ENCODE assay signal across 3 cellular contexts in the genomic region with DNA sequence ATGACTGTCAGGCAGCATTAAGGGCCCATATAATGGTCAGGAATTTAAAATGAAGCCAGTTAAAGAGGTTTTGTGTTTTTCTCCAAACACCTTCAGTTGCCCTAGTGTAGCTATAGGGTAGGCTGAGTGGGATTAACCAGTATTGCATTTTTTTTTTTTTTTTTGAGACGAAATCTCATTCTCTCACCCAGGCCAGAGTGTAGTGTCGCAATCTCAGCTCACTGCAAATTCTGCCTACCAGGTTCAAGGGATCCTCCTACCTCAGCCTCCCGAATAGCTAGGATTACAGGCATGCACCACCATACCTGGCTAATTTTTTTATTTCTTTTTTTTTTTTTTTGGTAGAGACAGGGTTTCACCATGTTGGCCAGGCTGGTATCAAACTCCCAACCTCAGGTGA.
TF ChIP-seq lines count a peak whose summit lies in the region.

No MANE protein-coding gene starts in this region.

TF ChIP-seq in IMR-90, 13 proteins besides CTCF, POLR2A, EP300 and RAD21:
- TF ChIP-seq CEBPB (IDR thresholded peaks at IDR 0.05; ENCODE audit: low read depth, low read length) (peak; percentile 59), USF2 (IDR thresholded peaks at IDR 0.05; ENCODE audit: low read depth, low read length) (no peak)
TF ChIP-seq in IMR-90: peak in this region for 1.

TF ChIP-seq in WTC11, 78 proteins besides CTCF, POLR2A, EP300 and RAD21:
- no peak for TF ChIP-seq ATF3 (CRISPR knock-in tag; conservative IDR thresholded peaks at IDR 0.05)
- TF ChIP-seq, protein P1, sequence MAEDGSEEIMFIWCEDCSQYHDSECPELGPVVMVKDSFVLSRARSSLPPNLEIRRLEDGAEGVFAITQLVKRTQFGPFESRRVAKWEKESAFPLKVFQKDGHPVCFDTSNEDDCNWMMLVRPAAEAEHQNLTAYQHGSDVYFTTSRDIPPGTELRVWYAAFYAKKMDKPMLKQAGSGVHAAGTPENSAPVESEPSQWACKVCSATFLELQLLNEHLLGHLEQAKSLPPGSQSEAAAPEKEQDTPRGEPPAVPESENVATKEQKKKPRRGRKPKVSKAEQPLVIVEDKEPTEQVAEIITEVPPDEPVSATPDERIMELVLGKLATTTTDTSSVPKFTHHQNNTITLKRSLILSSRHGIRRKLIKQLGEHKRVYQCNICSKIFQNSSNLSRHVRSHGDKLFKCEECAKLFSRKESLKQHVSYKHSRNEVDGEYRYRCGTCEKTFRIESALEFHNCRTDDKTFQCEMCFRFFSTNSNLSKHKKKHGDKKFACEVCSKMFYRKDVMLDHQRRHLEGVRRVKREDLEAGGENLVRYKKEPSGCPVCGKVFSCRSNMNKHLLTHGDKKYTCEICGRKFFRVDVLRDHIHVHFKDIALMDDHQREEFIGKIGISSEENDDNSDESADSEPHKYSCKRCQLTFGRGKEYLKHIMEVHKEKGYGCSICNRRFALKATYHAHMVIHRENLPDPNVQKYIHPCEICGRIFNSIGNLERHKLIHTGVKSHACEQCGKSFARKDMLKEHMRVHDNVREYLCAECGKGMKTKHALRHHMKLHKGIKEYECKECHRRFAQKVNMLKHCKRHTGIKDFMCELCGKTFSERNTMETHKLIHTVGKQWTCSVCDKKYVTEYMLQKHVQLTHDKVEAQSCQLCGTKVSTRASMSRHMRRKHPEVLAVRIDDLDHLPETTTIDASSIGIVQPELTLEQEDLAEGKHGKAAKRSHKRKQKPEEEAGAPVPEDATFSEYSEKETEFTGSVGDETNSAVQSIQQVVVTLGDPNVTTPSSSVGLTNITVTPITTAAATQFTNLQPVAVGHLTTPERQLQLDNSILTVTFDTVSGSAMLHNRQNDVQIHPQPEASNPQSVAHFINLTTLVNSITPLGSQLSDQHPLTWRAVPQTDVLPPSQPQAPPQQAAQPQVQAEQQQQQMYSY (CRISPR knock-in tag; IDR thresholded peaks at IDR 0.05), result no peak
- no peak for TF ChIP-seq ZNF671 (CRISPR knock-in tag; IDR thresholded peaks at IDR 0.05)

TF ChIP-seq in H1, 55 proteins besides CTCF, POLR2A, EP300 and RAD21:
- TF ChIP-seq CEBPB (IDR thresholded peaks at IDR 0.05; ENCODE audit: low read depth, low read length), result peak; percentile 12; the same call in 1 of the 2 replicates
- TF ChIP-seq RBBP5 (IDR thresholded peaks at IDR 0.05; ENCODE audit: borderline replicate concordance, low read depth, low read length), result no peak
- TF ChIP-seq NRF1 (IDR thresholded peaks at IDR 0.05; ENCODE audit: low read depth, low read length), result no peak
